8 cellular contexts compared by ENCODE assay signal in the genomic region with DNA sequence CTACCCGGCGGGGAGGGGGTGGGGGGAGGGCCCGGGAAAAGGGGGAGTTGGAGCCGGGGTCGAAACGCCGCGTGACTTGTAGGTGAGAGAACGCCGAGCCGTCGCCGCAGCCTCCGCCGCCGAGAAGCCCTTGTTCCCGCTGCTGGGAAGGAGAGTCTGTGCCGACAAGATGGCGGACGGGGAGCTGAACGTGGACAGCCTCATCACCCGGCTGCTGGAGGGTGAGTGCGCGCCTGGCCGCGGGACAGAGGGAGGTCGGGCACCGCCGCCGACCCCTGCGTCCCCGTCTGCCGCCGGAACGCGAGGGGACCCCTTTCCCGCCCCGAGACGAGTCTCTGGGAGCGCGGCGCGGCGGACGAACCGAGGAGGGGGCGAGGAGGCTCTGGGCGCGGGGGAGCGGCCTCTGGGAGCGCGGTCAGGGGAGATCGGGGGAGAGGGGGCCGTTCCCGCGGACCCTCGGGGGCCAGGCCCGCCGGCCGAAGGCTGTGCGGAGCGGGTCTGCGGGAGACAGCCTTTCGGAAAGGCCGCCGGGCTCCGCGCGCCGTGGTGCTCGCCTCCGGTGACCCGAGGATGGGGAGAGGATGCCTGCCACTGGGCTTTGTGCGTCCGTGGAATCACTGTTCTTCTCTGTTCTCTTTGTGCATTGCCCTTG. TPM values are rescaled to one million over a fixed set of nuclear protein-coding genes. Genes with fewer than 3 reads are reported as not detected.
DNase-seq lines count a peak whose midpoint lies in the region; ATAC-seq, FAIRE-seq and TF ChIP-seq lines count a peak whose summit lies in the region.

No MANE protein-coding gene starts in this region.

- H3K9ac ChIP-seq in NT2/D1 (ENCODE audit: insufficient read length, low read depth): peak overlapping the region; percentile 97
- H3K9ac ChIP-seq in rectal smooth muscle tissue (ENCODE audit: low read length): peak overlapping the region; percentile 98

- POLR2A ChIA-PET in A549 (lab: Yijun Ruan, JAX): interaction anchor here (0.6 to 4.0 kb wide), 46 partner anchors 9 to 1029 kb away, joined by 3 to 52 read pairs (median 4); a partner anchor contains a TSS

- intact Hi-C loops in left ventricle myocardium superior (cut with micrococcal nuclease): loop anchor here (5.0 kb wide), 1 partner anchor 160 kb away; no protein-coding TSS in a partner anchor

- TF ChIP-seq CTCF in A549 (IDR thresholded peaks at IDR 0.05) (no peak; the same call in 2 of the 3 replicates), GM10266 (IDR thresholded peaks at IDR 0.05; ENCODE audit: control insufficient read depth, insufficient read depth, low read depth, missing control alignments) (no peak)

- H3K9me3 Mint-ChIP-seq in activated naive CD8-positive, alpha-beta T cell (ENCODE audit: low read depth): no peaks in the 10 kb centered on the region

- H3K4me2 ChIP-seq in A549: peak overlapping the region; percentile 80

- FAIRE-seq in A549 (lab: Jason Lieb, UNC): no peak

- DNase-seq in A549 (ENCODE audit: low read depth in 1 of 2, low spot score in 1 of 2): peak in 1 of 2 experiments; percentile 32
- peak; percentile 40 for DNase-seq in GM10266 (ENCODE audit: extremely low spot score)
- peak; percentile 58 for DNase-seq in NT2/D1 (ENCODE audit: low read depth, low spot score)
- no peak for DNase-seq in left ventricle myocardium superior
- DNase-seq in epidermal melanocyte (ENCODE audit: insufficient read length, low spot score): no peak

- H3K27me3 Mint-ChIP-seq in activated naive CD8-positive, alpha-beta T cell: no peaks in the 10 kb centered on the region

- under 1% methylated on average over 38 of the region's 75 CpGs for WGBS in A549 (ENCODE audit: missing lambda C conversion rate)

- H3K4me1 Mint-ChIP-seq in activated naive CD8-positive, alpha-beta T cell (ENCODE audit: low read depth): peaks cover 63% of the 10 kb centered on the region

- TF ChIP-seq RAD21 in A549 (conservative IDR thresholded peaks at IDR 0.05 in 1 of 2, IDR thresholded peaks at IDR 0.05 in 1 of 2): no peak

- peak overlapping the region; percentile 98 for H3K27ac Mint-ChIP-seq in activated naive CD8-positive, alpha-beta T cell

- no peak for TF ChIP-seq EP300 in A549 (IDR thresholded peaks at IDR 0.05)

- H3K9me3 ChIP-seq in A549: no peaks in the 10 kb centered on the region
- H3K9me3 ChIP-seq in NT2/D1 (ENCODE audit: insufficient read depth, low read length): no peaks in the 10 kb centered on the region

- H3K4me3 ChIP-seq in A549 (peak overlapping the region; percentile 91), NT2/D1 (ENCODE audit: insufficient read length, low read depth) (peak overlapping the region; percentile 85), rectal smooth muscle tissue (ENCODE audit: low read length) (peak overlapping the region; percentile 92)

- H3K36me3 Mint-ChIP-seq in activated naive CD8-positive, alpha-beta T cell: no peaks in the 10 kb centered on the region

- H3K4me3 Mint-ChIP-seq in activated naive CD8-positive, alpha-beta T cell: peak overlapping the region; percentile 99

- H3K36me3 ChIP-seq in NT2/D1 (ENCODE audit: insufficient read depth, insufficient read length, low read length) (no peaks in the 10 kb centered on the region), rectal smooth muscle tissue (ENCODE audit: control insufficient read depth, insufficient read depth, low read length) (no peaks in the 10 kb centered on the region)

- H3K27ac ChIP-seq in A549: peak overlapping the region; percentile 98 to 99
- H3K27ac ChIP-seq in rectal smooth muscle tissue (ENCODE audit: low read depth, low read length): peak overlapping the region; percentile 99

- ATAC-seq in A549 (peak; percentile 78 to 82), HG02623 (IDR thresholded peaks at IDR 0.05; ENCODE audit: unreplicated experiment) (peak; percentile 27), left ventricle myocardium superior (peak; percentile 53)

- H3K4me1 ChIP-seq in A549 (peaks cover 42% of the 10 kb centered on the region), NT2/D1 (ENCODE audit: insufficient read depth, insufficient read length) (no peaks in the 10 kb centered on the region), rectal smooth muscle tissue (ENCODE audit: control insufficient read depth, insufficient read depth, low read length) (peaks cover 25% of the 10 kb centered on the region)

- H3K27me3 ChIP-seq in NT2/D1 (ENCODE audit: insufficient read depth, insufficient read length): no peaks in the 10 kb centered on the region
- no peaks in the 10 kb centered on the region for H3K27me3 ChIP-seq in rectal smooth muscle tissue (ENCODE audit: control insufficient read depth, insufficient read depth, low read length)

- peak; percentile 67 for TF ChIP-seq POLR2A in A549 (IDR thresholded peaks at IDR 0.05; ENCODE audit: low read length)

- CTCF ChIA-PET in A549 (lab: Yijun Ruan, JAX): interaction anchor here (0.7 to 9.5 kb wide), 20 partner anchors 10 to 187 kb away, joined by 3 to 135 read pairs (median 4); no protein-coding TSS in a partner anchor

TF ChIP-seq in A549, 52 proteins besides CTCF, POLR2A, EP300 and RAD21 (continues in another document):
- TF ChIP-seq, protein P1, sequence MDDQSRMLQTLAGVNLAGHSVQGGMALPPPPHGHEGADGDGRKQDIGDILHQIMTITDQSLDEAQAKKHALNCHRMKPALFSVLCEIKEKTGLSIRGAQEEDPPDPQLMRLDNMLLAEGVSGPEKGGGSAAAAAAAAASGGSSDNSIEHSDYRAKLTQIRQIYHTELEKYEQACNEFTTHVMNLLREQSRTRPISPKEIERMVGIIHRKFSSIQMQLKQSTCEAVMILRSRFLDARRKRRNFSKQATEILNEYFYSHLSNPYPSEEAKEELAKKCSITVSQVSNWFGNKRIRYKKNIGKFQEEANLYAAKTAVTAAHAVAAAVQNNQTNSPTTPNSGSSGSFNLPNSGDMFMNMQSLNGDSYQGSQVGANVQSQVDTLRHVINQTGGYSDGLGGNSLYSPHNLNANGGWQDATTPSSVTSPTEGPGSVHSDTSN (IDR thresholded peaks at IDR 0.05): no peak
- TF ChIP-seq SMC3 (IDR thresholded peaks at IDR 0.05): no peak
- no peak for TF ChIP-seq EHF (CRISPR knock-in tag; IDR thresholded peaks at IDR 0.05)
- TF ChIP-seq, protein P2, sequence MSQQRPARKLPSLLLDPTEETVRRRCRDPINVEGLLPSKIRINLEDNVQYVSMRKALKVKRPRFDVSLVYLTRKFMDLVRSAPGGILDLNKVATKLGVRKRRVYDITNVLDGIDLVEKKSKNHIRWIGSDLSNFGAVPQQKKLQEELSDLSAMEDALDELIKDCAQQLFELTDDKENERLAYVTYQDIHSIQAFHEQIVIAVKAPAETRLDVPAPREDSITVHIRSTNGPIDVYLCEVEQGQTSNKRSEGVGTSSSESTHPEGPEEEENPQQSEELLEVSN (IDR thresholded peaks at IDR 0.05; ENCODE audit: borderline replicate concordance, low read depth): no peak
- no peak for TF ChIP-seq CBX2 (IDR thresholded peaks at IDR 0.05; ENCODE audit: borderline replicate concordance, low read depth)
- TF ChIP-seq FOSB (CRISPR knock-in tag; IDR thresholded peaks at IDR 0.05): no peak
- no peak for TF ChIP-seq TP53 (CRISPR knock-in tag; IDR thresholded peaks at IDR 0.05)
- peak in 1 of 2 experiments; percentile 58; a peak in 3 of 5 replicates for TF ChIP-seq JUN (IDR thresholded peaks at IDR 0.05)
- TF ChIP-seq, protein P3, sequence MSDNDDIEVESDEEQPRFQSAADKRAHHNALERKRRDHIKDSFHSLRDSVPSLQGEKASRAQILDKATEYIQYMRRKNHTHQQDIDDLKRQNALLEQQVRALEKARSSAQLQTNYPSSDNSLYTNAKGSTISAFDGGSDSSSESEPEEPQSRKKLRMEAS (IDR thresholded peaks at IDR 0.05): peak; percentile 4; the same call in 1 of the 2 replicates
- TF ChIP-seq, protein P4, sequence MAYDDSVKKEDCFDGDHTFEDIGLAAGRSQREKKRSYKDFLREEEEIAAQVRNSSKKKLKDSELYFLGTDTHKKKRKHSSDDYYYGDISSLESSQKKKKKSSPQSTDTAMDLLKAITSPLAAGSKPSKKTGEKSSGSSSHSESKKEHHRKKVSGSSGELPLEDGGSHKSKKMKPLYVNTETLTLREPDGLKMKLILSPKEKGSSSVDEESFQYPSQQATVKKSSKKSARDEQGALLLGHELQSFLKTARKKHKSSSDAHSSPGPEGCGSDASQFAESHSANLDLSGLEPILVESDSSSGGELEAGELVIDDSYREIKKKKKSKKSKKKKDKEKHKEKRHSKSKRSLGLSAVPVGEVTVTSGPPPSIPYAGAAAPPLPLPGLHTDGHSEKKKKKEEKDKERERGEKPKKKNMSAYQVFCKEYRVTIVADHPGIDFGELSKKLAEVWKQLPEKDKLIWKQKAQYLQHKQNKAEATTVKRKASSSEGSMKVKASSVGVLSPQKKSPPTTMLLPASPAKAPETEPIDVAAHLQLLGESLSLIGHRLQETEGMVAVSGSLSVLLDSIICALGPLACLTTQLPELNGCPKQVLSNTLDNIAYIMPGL (CRISPR knock-in tag; IDR thresholded peaks at IDR 0.05; ENCODE audit: borderline replicate concordance): no peak
- TF ChIP-seq CHD4 (IDR thresholded peaks at IDR 0.05; ENCODE audit: borderline replicate concordance): no peak
- TF ChIP-seq NFE2L2 (conservative IDR thresholded peaks at IDR 0.05; ENCODE audit: low read length): no peak
- TF ChIP-seq PHF8 (IDR thresholded peaks at IDR 0.05; ENCODE audit: borderline replicate concordance, low read depth): no peak; the same call in 1 of the 2 replicates
- no peak for TF ChIP-seq CBX8 (IDR thresholded peaks at IDR 0.05)
- TF ChIP-seq NPAS2 (CRISPR knock-in tag; IDR thresholded peaks at IDR 0.05; ENCODE audit: borderline replicate concordance): no peak
- TF ChIP-seq HOXB13 (CRISPR knock-in tag; IDR thresholded peaks at IDR 0.05; ENCODE audit: low read depth): no peak
- no peak for TF ChIP-seq FOSL2 (IDR thresholded peaks at IDR 0.05)
- no peak for TF ChIP-seq FOSL2 (CRISPR knock-in tag; IDR thresholded peaks at IDR 0.05)
- no peak for TF ChIP-seq RCOR1 (IDR thresholded peaks at IDR 0.05; ENCODE audit: low read depth, low read length)
- TF ChIP-seq TFCP2L1 (CRISPR knock-in tag; IDR thresholded peaks at IDR 0.05): no peak

RNA-seq across cellular contexts. Expression of a gene that starts 0.5 kb away (rescaled TPM):
- polyA plus RNA-seq in A549 (2011; rRNA removed) (119 and 188 TPM in 2 replicates), A549 (2017; fragmentation: RNase III; extraction: RNeasy Plus Mini Kit Qiagen cat#74134 plus additional on column Dnase treatment) (143 to 165 TPM (median 147 TPM) in 3 replicates)
- polyA plus RNA-seq in A549 (2012; cell fraction: cytosol; rRNA removed): 21.2 and 22.3 TPM in 2 replicates
- 13.8 and 16.9 TPM in 2 replicates for polyA plus RNA-seq in A549 (2012; cell fraction: nucleus; rRNA removed)
- polyA minus RNA-seq in A549 (2011; rRNA and poly(A)+ RNA removed): 112 and 145 TPM in 2 replicates
- total RNA-seq in left ventricle myocardium superior: 434 TPM

RNA-seq across cellular contexts. Expression of a gene that starts 58.6 kb away (rescaled TPM):
- polyA plus RNA-seq in A549 (2011; rRNA removed) (0.17 and 0.49 TPM in 2 replicates), A549 (2017; fragmentation: RNase III; extraction: RNeasy Plus Mini Kit Qiagen cat#74134 plus additional on column Dnase treatment) (0.14 to 0.34 TPM (median 0.24 TPM) in 3 replicates)
- polyA plus RNA-seq in A549 (2012; cell fraction: cytosol; rRNA removed): 0.05 TPM in 1 of 2 replicates, not detected in the other
- 0.06 and 0.07 TPM in 2 replicates for polyA plus RNA-seq in A549 (2012; cell fraction: nucleus; rRNA removed)
- polyA minus RNA-seq in A549 (2011; rRNA and poly(A)+ RNA removed): 0.24 and 0.50 TPM in 2 replicates
- total RNA-seq in left ventricle myocardium superior: 0.15 TPM

Comparison
In these comparisons a context has a peak if more than half of its experiments do, and no peak if none do; other contexts are left out.
1. ATAC-seq: peak in every context shown above with its lines; median percentile 80 in A549; 53 in left ventricle myocardium superior; 27 in HG02623.
2. DNase-seq: peak in GM10266 (single experiment) and NT2/D1 (single experiment); none in left ventricle myocardium superior (single experiment) and epidermal melanocyte (single experiment).
3. Peak in every context shown above with its lines, with median percentiles within 50 percentile points of each other: H3K4me3 ChIP-seq.